ENCODE assay signal across 18 cellular contexts in genomic region chr18:31149351-31149750, GRCh38. TPM values are rescaled to one million over a fixed set of nuclear protein-coding genes. Genes with fewer than 3 reads are reported as not detected.
DNase-seq lines count a peak whose midpoint lies in the region.
"Had no signal": no experiment of that assay in that cellular context is flagged by ENCODE, and none has a peak within 500 bp of the region (broad histone marks: within the 10 kb centered on the region; RNA-seq: fewer than 3 reads in every experiment).

No MANE protein-coding gene starts in this region.

- peak; percentile 5 for DNase-seq in amniotic epithelial cell (ENCODE audit: low read depth)
- peak; percentile 81 for DNase-seq in astrocyte of the hippocampus (ENCODE audit: low read depth, low spot score)
- DNase-seq in renal cortical epithelial cell (ENCODE audit: low read depth): peak; percentile 11
- no peak for DNase-seq in hypothalamus (lab: John Stamatoyannopoulos, UW)
- no peak for DNase-seq in GM19240 (ENCODE audit: insufficient read length, low spot score)
- no peak for DNase-seq in NCI-H510A treated with DMSO at 0.1 percent for 48 hours (lab: John Stamatoyannopoulos, UW)
- DNase-seq: C1 segment of cervical spinal cord; Calu3; CD4-positive, alpha-beta memory T cell; COR-L47; DMS53; DMS79 treated with DMSO at 0.1 percent for 48 hours; GF-D8; H9 had no signal

RNA-seq across cellular contexts. Expression of gene DSC1, which starts 13.3 kb away (rescaled TPM):
- total RNA-seq in renal cortical epithelial cell: not detected in 2 replicates
- total RNA-seq: A172, A673, Calu3, Daoy, G401, H9 had no signal

RNA-seq across cellular contexts. Expression of gene DSC2, which starts 47.1 kb away (rescaled TPM):
- total RNA-seq in renal cortical epithelial cell: 25.7 and 48.8 TPM in 2 replicates
- total RNA-seq: A172; CD4-positive, alpha-beta memory T cell; G401 had no signal

Comparison
In these comparisons a context has a peak if more than half of its experiments do, and no peak if none do; other contexts are left out.
1. DNase-seq: peak in amniotic epithelial cell (single experiment), astrocyte of the hippocampus (single experiment) and renal cortical epithelial cell (single experiment); none in hypothalamus (0 of 51), GM19240 (single experiment) and NCI-H510A treated with DMSO at 0.1 percent for 48 hours (single experiment).